In the genomic region with DNA sequence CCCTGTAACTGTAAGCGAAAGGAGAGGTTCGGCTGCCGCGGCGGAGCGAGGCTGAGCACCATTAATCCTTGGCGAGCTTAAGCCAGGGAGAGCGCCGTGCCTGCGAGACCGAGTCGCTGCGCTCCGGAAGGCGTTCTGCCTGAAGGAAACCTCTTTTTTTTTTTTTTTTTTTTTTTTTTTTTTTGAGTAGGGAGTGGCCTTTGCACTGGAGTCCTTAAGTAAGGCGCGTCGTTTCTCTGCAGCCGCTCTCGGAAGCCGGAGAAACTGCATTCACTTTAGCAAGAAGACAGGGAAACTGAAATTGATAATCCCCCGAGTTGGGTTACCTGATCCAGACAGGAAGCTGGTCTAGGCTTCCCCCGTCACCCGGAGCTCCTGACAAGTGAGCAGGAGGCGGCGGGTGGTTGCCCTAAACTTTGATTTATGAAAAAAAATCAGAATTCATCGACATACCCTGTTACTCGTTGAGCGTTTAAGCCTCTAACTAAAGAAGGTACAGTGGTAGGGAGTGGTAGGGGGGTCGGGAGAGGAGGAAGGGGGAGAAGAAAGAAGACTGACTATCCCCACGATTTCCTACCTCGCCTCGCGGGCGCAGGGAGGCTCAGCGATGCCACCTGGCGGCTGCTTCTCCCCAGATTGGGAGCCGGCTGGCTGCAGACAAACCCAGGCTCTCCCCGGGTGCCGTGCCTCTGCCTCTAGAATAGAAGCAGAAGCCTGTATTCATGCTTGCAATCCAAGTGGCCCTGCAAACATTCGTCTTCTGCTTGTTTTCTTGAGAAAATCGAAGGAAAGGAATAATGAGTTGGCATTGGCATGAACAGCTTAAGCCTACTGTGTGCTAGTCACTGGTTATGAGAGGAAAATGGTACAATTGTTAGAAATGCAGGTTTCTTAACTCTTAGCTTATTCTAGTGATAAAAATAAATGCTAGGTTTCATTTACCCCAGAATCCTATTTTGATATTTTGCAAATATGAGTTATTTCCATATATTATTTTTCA, we compare ENCODE assay signal across 8 cellular contexts. TPM values are rescaled to one million over a fixed set of nuclear protein-coding genes. Genes with fewer than 3 reads are reported as not detected.
DNase-seq lines count a peak whose midpoint lies in the region; ATAC-seq and TF ChIP-seq lines count a peak whose summit lies in the region.

No MANE protein-coding gene starts in this region.

- peak overlapping the region; percentile 89 for H3K4me3 ChIP-seq in CD4-positive, CD25-positive, alpha-beta regulatory T cell (ENCODE audit: low read depth, low read length)
- H3K4me3 ChIP-seq in dorsolateral prefrontal cortex (peak overlapping the region; percentile 55 to 93 (median 73)), lower leg skin (ENCODE audit: low read depth, poor library complexity, severe bottlenecking) (peak overlapping the region; percentile 43)

- peaks cover 35% of the 10 kb centered on the region for H3K4me1 ChIP-seq in CD4-positive, CD25-positive, alpha-beta regulatory T cell (ENCODE audit: control insufficient read depth, insufficient read depth, low read length, poor library complexity, severe bottlenecking)

- H3K4me1 Mint-ChIP-seq in CD4-positive, CD25-positive, alpha-beta regulatory T cell = peaks cover 0 to 17% (median 4%) of the 10 kb centered on the region in 4 donors

- intact Hi-C loops in dorsolateral prefrontal cortex (cut with DNase I) = loop anchor here (2.0 to 10.0 kb wide), 4 partner anchors 392 to 1148 kb away; no protein-coding TSS in a partner anchor
- intact Hi-C loops in lower leg skin (cut with DNase I; ENCODE audit: low total_unique reads) = loop anchor here (10.0 kb wide), 1 partner anchor 1014 kb away; no protein-coding TSS in a partner anchor

- DNase-seq in CD4-positive, CD25-positive, alpha-beta regulatory T cell = peak; percentile 49 to 83 (median 71)
- DNase-seq in NCI-H526 (lab: John Stamatoyannopoulos, UW) = peak; percentile 93 to 98
- DNase-seq in activated CD4-positive, alpha-beta T cell treated with anti-CD3 and anti-CD28 coated beads, Interleukin-2, amount 50 U/mL, for 24 hours (ENCODE audit: low read depth in 1 of 2, low spot score in 1 of 2) = peak; percentile 65 to 69
- peak; percentile 77 to 94 (median 86) for DNase-seq in dorsolateral prefrontal cortex
- peak; percentile 82 to 97 for DNase-seq in lower leg skin (ENCODE audit: low spot score in 2 of 2)
- peak; percentile 77 to 86 for DNase-seq in stimulated activated CD4-positive, alpha-beta T cell treated with anti-CD3 and anti-CD28 coated beads, Interleukin-4, amount 100 ng/mL, for 48 hours (ENCODE audit: low read depth in 2 of 2)

- H3K9me3 Mint-ChIP-seq in CD4-positive, CD25-positive, alpha-beta regulatory T cell = peaks cover 0 to 3% (median 0%) of the 10 kb centered on the region in 7 donors

- peaks cover 20% of the 10 kb centered on the region for H3K27me3 ChIP-seq in CD4-positive, CD25-positive, alpha-beta regulatory T cell (ENCODE audit: control insufficient read depth, insufficient read depth, low read length)
- no peaks in the 10 kb centered on the region for H3K27me3 ChIP-seq in dorsolateral prefrontal cortex

- H3K27me3 Mint-ChIP-seq in CD4-positive, CD25-positive, alpha-beta regulatory T cell = peaks cover 43% of the 10 kb centered on the region

- no peak overlapping the region for H3K27ac ChIP-seq in CD4-positive, CD25-positive, alpha-beta regulatory T cell (ENCODE audit: insufficient read depth, low read length, poor library complexity, severe bottlenecking)
- peak overlapping the region in 57 of 59 donors; percentile 10 to 96 (median 83) for H3K27ac ChIP-seq in dorsolateral prefrontal cortex

- H3K36me3 ChIP-seq in CD4-positive, CD25-positive, alpha-beta regulatory T cell (ENCODE audit: control insufficient read depth, insufficient read depth, low read length) = no peaks in the 10 kb centered on the region

- 0 to 1% methylated on average over 42 of the region's 42 CpGs for WGBS in lower leg skin, 2 donors

- ATAC-seq in CD4-positive, CD25-positive, alpha-beta regulatory T cell (ENCODE audit: low read depth in 2 of 2) = peak; percentile 54 to 60
- ATAC-seq in GM19351 (IDR thresholded peaks at IDR 0.05; ENCODE audit: unreplicated experiment) (peak; percentile 27), HG03520 (IDR thresholded peaks at IDR 0.05; ENCODE audit: unreplicated experiment) (peak; percentile 24)

- H3K36me3 Mint-ChIP-seq in CD4-positive, CD25-positive, alpha-beta regulatory T cell = no peaks in the 10 kb centered on the region

- H3K27ac Mint-ChIP-seq in CD4-positive, CD25-positive, alpha-beta regulatory T cell = peak overlapping the region in 2 of 3 donors; percentile 31 to 41

- peak; percentile 49 to 96 (median 88) for TF ChIP-seq CTCF in dorsolateral prefrontal cortex (IDR thresholded peaks at IDR 0.05 in 54 of 56, conservative IDR thresholded peaks at IDR 0.05 in 2 of 56; ENCODE audit: low read depth in 1 of 56, partially characterized antibody in 56 of 56)
- TF ChIP-seq CTCF in lower leg skin (IDR thresholded peaks at IDR 0.05) = peak in 1 of 3 donors; percentile 43

- H3K4me3 Mint-ChIP-seq in CD4-positive, CD25-positive, alpha-beta regulatory T cell = peak overlapping the region; percentile 92 to 96 (median 94)

- no peak for TF ChIP-seq POLR2A in lower leg skin (IDR thresholded peaks at IDR 0.05)

- H3K9me3 ChIP-seq in CD4-positive, CD25-positive, alpha-beta regulatory T cell (ENCODE audit: control insufficient read depth in 2 of 2, low read length in 2 of 2) = no peaks in the 10 kb centered on the region

RNA-seq across cellular contexts. Expression of a gene that starts 4.4 kb away (rescaled TPM):
- 7.6 TPM for total RNA-seq in CD4-positive, CD25-positive, alpha-beta regulatory T cell
- under 1 TPM; 0.30 to 0.59 (median 0.45) TPM for polyA plus RNA-seq in CD4-positive, CD25-positive, alpha-beta regulatory T cell
- total RNA-seq in dorsolateral prefrontal cortex = 1 to 10 TPM; 1.8 to 6.0 (median 3.8) TPM
- total RNA-seq in lower leg skin = 10 to 100 TPM; 11.4 to 28.7 (median 13.6) TPM
